1 cellular context compared by ENCODE assay signal in the genomic region with DNA sequence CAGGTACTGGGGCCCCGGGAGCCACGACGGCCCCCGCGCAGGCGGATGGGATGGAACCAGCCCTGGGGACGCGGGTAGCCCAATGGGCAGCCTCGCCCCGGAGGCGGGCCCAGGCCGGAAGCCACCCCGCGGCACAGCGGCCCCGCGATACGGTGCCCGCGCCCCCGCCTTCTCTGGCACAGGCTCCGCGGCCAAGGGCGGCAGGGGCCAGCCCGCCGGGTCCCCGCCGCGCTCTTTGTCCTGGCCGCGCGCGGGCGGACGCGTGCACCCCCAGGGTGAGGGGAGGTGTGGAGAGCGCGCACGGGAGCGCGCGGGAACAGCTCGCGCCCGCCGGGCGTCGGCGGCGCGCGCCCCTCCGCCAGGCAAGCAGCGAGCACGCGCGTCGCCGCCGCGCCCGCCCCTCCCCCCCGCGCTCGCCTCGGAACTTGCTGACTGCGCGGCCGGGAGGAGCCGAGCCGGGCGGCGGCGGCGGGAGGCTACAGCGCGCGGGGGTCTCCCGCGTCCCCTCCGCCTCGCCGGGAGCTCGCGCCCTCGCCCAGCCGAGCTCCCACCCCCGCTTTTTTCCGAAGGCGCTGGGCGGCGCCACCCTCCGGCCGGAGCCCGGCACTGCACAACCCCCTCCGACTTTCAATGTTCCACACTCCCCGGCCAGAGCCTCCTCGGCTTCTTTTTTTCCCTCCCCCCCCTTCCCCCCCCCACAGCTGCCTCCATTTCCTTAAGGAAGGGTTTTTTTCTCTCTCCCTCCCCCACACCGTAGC.
A peak's percentile ranks its signal among the peaks of the same experiment; 100 is the strongest.
TF ChIP-seq lines count a peak whose summit lies in the region.

A gene (plus strand): TSS at position 421 of the 758 bp plus-strand sequence. CDS start 1,438 bp downstream, outside the sequence.

TF ChIP-seq in IMR-90, 13 proteins besides CTCF, POLR2A, EP300 and RAD21 (continued from another document):
- TF ChIP-seq, protein P1, sequence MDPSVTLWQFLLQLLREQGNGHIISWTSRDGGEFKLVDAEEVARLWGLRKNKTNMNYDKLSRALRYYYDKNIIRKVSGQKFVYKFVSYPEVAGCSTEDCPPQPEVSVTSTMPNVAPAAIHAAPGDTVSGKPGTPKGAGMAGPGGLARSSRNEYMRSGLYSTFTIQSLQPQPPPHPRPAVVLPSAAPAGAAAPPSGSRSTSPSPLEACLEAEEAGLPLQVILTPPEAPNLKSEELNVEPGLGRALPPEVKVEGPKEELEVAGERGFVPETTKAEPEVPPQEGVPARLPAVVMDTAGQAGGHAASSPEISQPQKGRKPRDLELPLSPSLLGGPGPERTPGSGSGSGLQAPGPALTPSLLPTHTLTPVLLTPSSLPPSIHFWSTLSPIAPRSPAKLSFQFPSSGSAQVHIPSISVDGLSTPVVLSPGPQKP (IDR thresholded peaks at IDR 0.05; ENCODE audit: borderline replicate concordance, low read depth, low read length), result no peak
- TF ChIP-seq SMC3 (IDR thresholded peaks at IDR 0.05; ENCODE audit: low read depth, low read length) (peak; percentile 43), RFX5 (IDR thresholded peaks at IDR 0.05; ENCODE audit: low read depth, low read length) (no peak)
